ENCODE assay signal across 31 cellular contexts in genomic region chr11:112659185-112659584, GRCh38.
"Had no signal": no experiment of that assay in that cellular context is flagged by ENCODE, and none has a peak within 500 bp of the region (broad histone marks: within the 10 kb centered on the region; RNA-seq: fewer than 3 reads in every experiment).

No MANE protein-coding gene starts in this region.

- H3K27ac ChIP-seq: SJCRH30, SK-N-MC, WERI-Rb-1 had no signal

- DNase-seq: activated CD4-positive, alpha-beta T cell treated with anti-CD3 and anti-CD28 coated beads for 1 hour; activated CD4-positive, alpha-beta T cell treated with anti-CD3 and anti-CD28 coated beads for 48 hours; activated CD4-positive, CD25-positive, alpha-beta regulatory T cell; activated CD8-positive, alpha-beta T cell treated with anti-CD3 and anti-CD28 coated beads for 36 hours; activated effector memory CD4-positive, alpha-beta T cell treated with anti-CD3 and anti-CD28 coated beads, Interleukin-2, amount 50 U/mL, for 16 hours; activated naive CD4-positive, alpha-beta T cell; activated naive CD4-positive, alpha-beta T cell treated with anti-CD3 and anti-CD28 coated beads, Interleukin-2, amount 50 U/mL, for 16 hours; activated naive CD8-positive, alpha-beta T cell treated with anti-CD3 and anti-CD28 coated beads for 36 hours; activated T-cell treated with anti-CD3 and anti-CD28 coated beads, Interleukin-2, amount 50 U/mL, for 1 hour; activated T-cell treated with anti-CD3 and anti-CD28 coated beads, Interleukin-2, amount 50 U/mL, for 72 hours; amniotic stem cell; aorta; Karpas-422; KBM-7; MV-4-11; NCI-H1092; NCI-H1436 treated with DMSO at 0.1 percent for 48 hours; NCI-H187; NCI-H2029 treated with DMSO at 0.1 percent for 48 hours; NCI-H2107; NCI-H2171; NCI-H524; NCI-H82; SHP77; SJCRH30; T1000; WERI-Rb-1 had no signal

- H3K9me3 ChIP-seq: SJCRH30 had no signal

- H3K36me3 ChIP-seq: cardiac muscle cell, SJCRH30, WERI-Rb-1 had no signal

- H3K4me3 ChIP-seq: cardiac muscle cell, SJCRH30, SK-N-MC had no signal

- ATAC-seq: activated CD8-positive, alpha-beta T cell treated with anti-CD3 and anti-CD28 coated beads for 36 hours; activated T-cell treated with anti-CD3 and anti-CD28 coated beads, Interleukin-2, amount 50 U/mL, for 72 hours; activated T-helper 17 cell treated with anti-CD3 and anti-CD28 coated beads, Interleukin-2, amount 50 U/mL, for 72 hours; Panc1 had no signal

- H3K27me3 ChIP-seq: cardiac muscle cell, SJCRH30 had no signal
